Comparison of ENCODE assay signal across 8 cellular contexts in the genomic region with DNA sequence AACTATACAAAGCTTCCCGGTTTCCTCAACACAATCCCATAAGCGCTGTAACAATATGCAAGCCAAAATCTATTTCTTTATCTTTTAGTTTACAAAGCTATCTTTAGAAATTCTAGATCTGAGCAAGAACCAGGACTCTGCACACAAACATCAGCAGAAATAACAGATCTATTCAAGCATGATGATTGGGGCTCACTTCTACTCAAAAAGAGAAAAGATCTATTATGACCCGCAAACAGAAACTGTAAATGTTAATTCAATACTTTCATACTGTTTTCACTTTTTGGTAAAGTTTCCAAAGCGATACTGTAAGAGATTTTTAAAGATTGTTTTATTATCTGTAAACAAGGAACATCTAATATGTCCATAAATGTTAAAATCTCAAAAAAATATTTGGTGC.
A peak's percentile ranks its signal among the peaks of the same experiment; 100 is the strongest.
DNase-seq lines count a peak whose midpoint lies in the region; ATAC-seq and TF ChIP-seq lines count a peak whose summit lies in the region.

No MANE protein-coding gene starts in this region.

- peaks cover 6% of the 10 kb centered on the region for H3K36me3 Mint-ChIP-seq in activated naive CD4-positive, alpha-beta T cell treated with anti-CD3 and anti-CD28 coated beads, Interleukin-2, amount 10 ng/mL, durations not matched to agents 7 days and 5 days
- H3K36me3 Mint-ChIP-seq in activated naive CD8-positive, alpha-beta T cell = no peaks in the 10 kb centered on the region
- H3K36me3 Mint-ChIP-seq in type B pancreatic cell = no peaks in the 10 kb centered on the region

- peak overlapping the region; percentile 79 to 87 for H3K4me3 ChIP-seq in left lung

- no peaks in the 10 kb centered on the region for H3K36me3 ChIP-seq in left lung

- no peaks in the 10 kb centered on the region for H3K27me3 Mint-ChIP-seq in activated naive CD4-positive, alpha-beta T cell treated with anti-CD3 and anti-CD28 coated beads, Interleukin-2, amount 10 ng/mL, durations not matched to agents 7 days and 5 days
- H3K27me3 Mint-ChIP-seq in activated naive CD8-positive, alpha-beta T cell = no peaks in the 10 kb centered on the region
- no peaks in the 10 kb centered on the region for H3K27me3 Mint-ChIP-seq in type B pancreatic cell

- H3K4me1 ChIP-seq in left lung = peaks cover 4 to 63% of the 10 kb centered on the region in 2 donors

- DNase-seq in activated naive CD4-positive, alpha-beta T cell treated with anti-CD3 and anti-CD28 coated beads, Interleukin-2, amount 10 ng/mL, durations not matched to agents 7 days and 5 days = no peak
- no peak for DNase-seq in activated naive CD4-positive, alpha-beta T cell (lab: John Stamatoyannopoulos, UW)
- no peak for DNase-seq in left lung
- no peak for DNase-seq in type B pancreatic cell (ENCODE audit: extremely low spot score, unreplicated experiment)
- DNase-seq in NCI-H82 treated with DMSO at 0.1 percent for 48 hours (lab: John Stamatoyannopoulos, UW; ENCODE audit: unreplicated experiment) = no peak
- no peak for DNase-seq in germinal center (ENCODE audit: low spot score)

- intact Hi-C loops in left lung (cut with DNase I) = no loop called here

- H3K27ac ChIP-seq in left lung = peak overlapping the region; percentile 39 to 97

- peak overlapping the region; percentile 91 for H3K4me3 Mint-ChIP-seq in activated naive CD4-positive, alpha-beta T cell treated with anti-CD3 and anti-CD28 coated beads, Interleukin-2, amount 10 ng/mL, durations not matched to agents 7 days and 5 days
- peak overlapping the region; percentile 96 for H3K4me3 Mint-ChIP-seq in activated naive CD8-positive, alpha-beta T cell
- peak overlapping the region; percentile 98 for H3K4me3 Mint-ChIP-seq in type B pancreatic cell

- peaks cover 42% of the 10 kb centered on the region for H3K4me1 Mint-ChIP-seq in activated naive CD4-positive, alpha-beta T cell treated with anti-CD3 and anti-CD28 coated beads, Interleukin-2, amount 10 ng/mL, durations not matched to agents 7 days and 5 days
- peaks cover 72% of the 10 kb centered on the region for H3K4me1 Mint-ChIP-seq in activated naive CD8-positive, alpha-beta T cell (ENCODE audit: low read depth)
- peaks cover 32% of the 10 kb centered on the region for H3K4me1 Mint-ChIP-seq in type B pancreatic cell (ENCODE audit: unreplicated experiment)

- no peaks in the 10 kb centered on the region for H3K9me3 Mint-ChIP-seq in activated naive CD4-positive, alpha-beta T cell treated with anti-CD3 and anti-CD28 coated beads, Interleukin-2, amount 10 ng/mL, durations not matched to agents 7 days and 5 days
- H3K9me3 Mint-ChIP-seq in activated naive CD8-positive, alpha-beta T cell (ENCODE audit: low read depth) = no peaks in the 10 kb centered on the region
- H3K9me3 Mint-ChIP-seq in type B pancreatic cell = no peaks in the 10 kb centered on the region

- TF ChIP-seq CTCF in left lung (IDR thresholded peaks at IDR 0.05) (no peak), type B pancreatic cell (conservative IDR thresholded peaks at IDR 0.05) (no peak)

- H3K27me3 ChIP-seq in left lung = no peaks in the 10 kb centered on the region

- H3K9me3 ChIP-seq in left lung = no peaks in the 10 kb centered on the region

- peak overlapping the region; percentile 92 for H3K27ac Mint-ChIP-seq in activated naive CD4-positive, alpha-beta T cell treated with anti-CD3 and anti-CD28 coated beads, Interleukin-2, amount 10 ng/mL, durations not matched to agents 7 days and 5 days
- H3K27ac Mint-ChIP-seq in activated naive CD8-positive, alpha-beta T cell = peak overlapping the region; percentile 83
- H3K27ac Mint-ChIP-seq in type B pancreatic cell = peak overlapping the region; percentile 98

- CTCF ChIA-PET in activated naive CD4-positive, alpha-beta T cell treated with anti-CD3 and anti-CD28 coated beads, Interleukin-2, amount 10 ng/mL, durations not matched to agents 7 days and 5 days (lab: Charles Lee) = no interaction called here

- no peak for ATAC-seq in left lung
- no peak for ATAC-seq in HG03159 (IDR thresholded peaks at IDR 0.05; ENCODE audit: unreplicated experiment)
